In the genomic region with DNA sequence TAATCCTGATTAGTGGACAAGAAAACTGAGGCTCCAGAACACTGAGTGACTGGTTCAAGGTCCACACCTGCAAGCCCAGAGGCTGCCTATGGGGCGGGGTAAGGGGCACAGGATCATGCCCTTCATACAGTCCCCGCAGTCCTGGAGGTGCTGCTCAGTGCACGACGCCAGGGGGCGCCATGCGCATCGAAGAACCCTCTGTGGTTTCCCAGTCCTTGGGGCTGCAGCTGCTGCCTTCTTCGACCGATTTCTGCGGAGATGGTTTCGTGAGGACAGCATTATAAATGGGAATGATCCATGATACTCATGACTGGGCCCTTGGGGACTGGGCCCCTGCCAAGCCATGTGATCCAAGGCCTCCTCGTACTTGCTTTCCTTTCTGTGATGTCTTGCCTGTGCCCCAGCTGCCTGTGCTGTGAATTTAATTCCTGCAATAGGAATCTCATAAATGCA, we compare ENCODE assay signal across 8 cellular contexts. TPM values are rescaled to one million over a fixed set of nuclear protein-coding genes. Genes with fewer than 3 reads are reported as not detected.
DNase-seq lines count a peak whose midpoint lies in the region; ATAC-seq and TF ChIP-seq lines count a peak whose summit lies in the region.

No MANE protein-coding gene starts in this region.

- POLR2A ChIA-PET in activated CD8-positive, alpha-beta T cell treated with anti-CD3 and anti-CD28 coated beads for 36 hours (lab: Charles Lee): no interaction called here

- H3K4me3 Mint-ChIP-seq in activated CD8-positive, alpha-beta T cell treated with anti-CD3 and anti-CD28 coated beads for 36 hours: no peak overlapping the region
- H3K4me3 Mint-ChIP-seq in stimulated activated memory B cell treated with anti-CD40 and anti-IgM and Interleukin-4, amounts not matched to agents 10 μg/mL and 1 μg/mL and 100 μg/mL, for 72 hours: no peak overlapping the region

- CTCF ChIA-PET in activated CD8-positive, alpha-beta T cell treated with anti-CD3 and anti-CD28 coated beads for 36 hours (lab: Charles Lee): interaction anchor here (0.6 to 3.4 kb wide), 11 partner anchors 9 to 117 kb away, joined by 3 to 35 read pairs (median 3); no protein-coding TSS in a partner anchor

- H3K27me3 ChIP-seq in H7 (ENCODE audit: control insufficient read depth, insufficient read depth, low read length): no peaks in the 10 kb centered on the region
- no peaks in the 10 kb centered on the region for H3K27me3 ChIP-seq in esophagus squamous epithelium

- no peaks in the 10 kb centered on the region for H3K9me3 ChIP-seq in esophagus squamous epithelium

- peaks cover 3 to 12% (median 6%) of the 10 kb centered on the region in 3 donors for H3K4me1 ChIP-seq in esophagus squamous epithelium

- H3K36me3 Mint-ChIP-seq in activated CD8-positive, alpha-beta T cell treated with anti-CD3 and anti-CD28 coated beads for 36 hours (ENCODE audit: low read depth): no peaks in the 10 kb centered on the region
- no peaks in the 10 kb centered on the region for H3K36me3 Mint-ChIP-seq in stimulated activated memory B cell treated with anti-CD40 and anti-IgM and Interleukin-4, amounts not matched to agents 10 μg/mL and 1 μg/mL and 100 μg/mL, for 72 hours

- TF ChIP-seq POLR2A in esophagus squamous epithelium (IDR thresholded peaks at IDR 0.05): no peak
- TF ChIP-seq POLR2A in GM18505 (IDR thresholded peaks at IDR 0.05; ENCODE audit: borderline replicate concordance, extremely low read depth, insufficient read depth, insufficient read length): no peak

- intact Hi-C loops in activated CD8-positive, alpha-beta T cell treated with anti-CD3 and anti-CD28 coated beads for 36 hours (cut with micrococcal nuclease): no loop called here
- intact Hi-C loops in esophagus squamous epithelium (cut with DNase I): loop anchor here (2.0 kb wide), 1 partner anchor 104 kb away; no protein-coding TSS in a partner anchor

- peak; percentile 84 for TF ChIP-seq CTCF in activated CD8-positive, alpha-beta T cell treated with anti-CD3 and anti-CD28 coated beads for 36 hours (IDR thresholded peaks at IDR 0.05)
- TF ChIP-seq CTCF in esophagus squamous epithelium (IDR thresholded peaks at IDR 0.05): peak; percentile 70 to 96 (median 91)

- no peak overlapping the region for H3K27ac Mint-ChIP-seq in activated CD8-positive, alpha-beta T cell treated with anti-CD3 and anti-CD28 coated beads for 36 hours
- no peak overlapping the region for H3K27ac Mint-ChIP-seq in stimulated activated memory B cell treated with anti-CD40 and anti-IgM and Interleukin-4, amounts not matched to agents 10 μg/mL and 1 μg/mL and 100 μg/mL, for 72 hours

- H3K9me3 Mint-ChIP-seq in activated CD8-positive, alpha-beta T cell treated with anti-CD3 and anti-CD28 coated beads for 36 hours: no peaks in the 10 kb centered on the region
- H3K9me3 Mint-ChIP-seq in stimulated activated memory B cell treated with anti-CD40 and anti-IgM and Interleukin-4, amounts not matched to agents 10 μg/mL and 1 μg/mL and 100 μg/mL, for 72 hours: no peaks in the 10 kb centered on the region

- H3K4me3 ChIP-seq in H7 (ENCODE audit: insufficient read depth, low read depth, low read length) (no peak overlapping the region), esophagus squamous epithelium (no peak overlapping the region)

- peak; percentile 80 for ATAC-seq in activated CD8-positive, alpha-beta T cell treated with anti-CD3 and anti-CD28 coated beads for 36 hours
- peak; percentile 83 for ATAC-seq in stimulated activated memory B cell treated with anti-CD40 and anti-IgM and Interleukin-4, amounts not matched to agents 10 μg/mL and 1 μg/mL and 100 μg/mL, for 72 hours
- no peak for ATAC-seq in GM18505 (IDR thresholded peaks at IDR 0.05; ENCODE audit: unreplicated experiment)

- 3 to 4% methylated on average over 9 to 11 of the region's 12 CpGs for WGBS in esophagus squamous epithelium, 2 donors

- H3K27me3 Mint-ChIP-seq in activated CD8-positive, alpha-beta T cell treated with anti-CD3 and anti-CD28 coated beads for 36 hours: peaks cover 9% of the 10 kb centered on the region
- H3K27me3 Mint-ChIP-seq in stimulated activated memory B cell treated with anti-CD40 and anti-IgM and Interleukin-4, amounts not matched to agents 10 μg/mL and 1 μg/mL and 100 μg/mL, for 72 hours: peaks cover 11% of the 10 kb centered on the region

- H3K36me3 ChIP-seq in H7 (replicated peaks; ENCODE audit: control insufficient read depth, insufficient read depth, low read length): no peaks in the 10 kb centered on the region
- no peaks in the 10 kb centered on the region for H3K36me3 ChIP-seq in esophagus squamous epithelium

- peak overlapping the region; percentile 13 to 71 (median 67) for H3K27ac ChIP-seq in esophagus squamous epithelium

- DNase-seq in C1 segment of cervical spinal cord (lab: John Stamatoyannopoulos, UW): peak in 13 of 14 donors; percentile 15 to 84 (median 64)
- DNase-seq in H7: peak; percentile 91
- DNase-seq in NCI-H510A (lab: John Stamatoyannopoulos, UW): peak; percentile 72
- peak; percentile 78 for DNase-seq in activated CD8-positive, alpha-beta T cell treated with anti-CD3 and anti-CD28 coated beads for 36 hours
- no peak for DNase-seq in esophagus squamous epithelium (lab: John Stamatoyannopoulos, UW)
- peak; percentile 83 for DNase-seq in mucosa of gallbladder (ENCODE audit: low spot score)

- H3K4me1 Mint-ChIP-seq in activated CD8-positive, alpha-beta T cell treated with anti-CD3 and anti-CD28 coated beads for 36 hours (ENCODE audit: low read depth): no peaks in the 10 kb centered on the region
- peaks cover 10% of the 10 kb centered on the region for H3K4me1 Mint-ChIP-seq in stimulated activated memory B cell treated with anti-CD40 and anti-IgM and Interleukin-4, amounts not matched to agents 10 μg/mL and 1 μg/mL and 100 μg/mL, for 72 hours

RNA-seq across cellular contexts. Expression of a gene that starts 37.1 kb away (rescaled TPM):
- total RNA-seq in H7 (2014; rRNA removed; shearing (Covaris generic)): 54.8 and 76.9 TPM in 2 replicates
- total RNA-seq in activated CD8-positive, alpha-beta T cell treated with anti-CD3 and anti-CD28 coated beads for 36 hours: not detected
- total RNA-seq in esophagus squamous epithelium (10 to 100 TPM; 30.0 to 61.4 (median 44.7) TPM), mucosa of gallbladder (53.0 TPM)

Comparison
In these comparisons a context has a peak if more than half of its experiments do, and no peak if none do; other contexts are left out.
1. RNA of a gene that starts 37.1 kb away (total RNA-seq): 54.8 to 76.9 TPM in H7, 53.0 TPM in mucosa of gallbladder (single experiment) and 30.0 to 61.4 TPM in esophagus squamous epithelium; not detected in activated CD8-positive, alpha-beta T cell treated with anti-CD3 and anti-CD28 coated beads for 36 hours; every median in the first group is over 10 times any median in the second.